ENCODE assay signal across 9 cellular contexts in the genomic region with DNA sequence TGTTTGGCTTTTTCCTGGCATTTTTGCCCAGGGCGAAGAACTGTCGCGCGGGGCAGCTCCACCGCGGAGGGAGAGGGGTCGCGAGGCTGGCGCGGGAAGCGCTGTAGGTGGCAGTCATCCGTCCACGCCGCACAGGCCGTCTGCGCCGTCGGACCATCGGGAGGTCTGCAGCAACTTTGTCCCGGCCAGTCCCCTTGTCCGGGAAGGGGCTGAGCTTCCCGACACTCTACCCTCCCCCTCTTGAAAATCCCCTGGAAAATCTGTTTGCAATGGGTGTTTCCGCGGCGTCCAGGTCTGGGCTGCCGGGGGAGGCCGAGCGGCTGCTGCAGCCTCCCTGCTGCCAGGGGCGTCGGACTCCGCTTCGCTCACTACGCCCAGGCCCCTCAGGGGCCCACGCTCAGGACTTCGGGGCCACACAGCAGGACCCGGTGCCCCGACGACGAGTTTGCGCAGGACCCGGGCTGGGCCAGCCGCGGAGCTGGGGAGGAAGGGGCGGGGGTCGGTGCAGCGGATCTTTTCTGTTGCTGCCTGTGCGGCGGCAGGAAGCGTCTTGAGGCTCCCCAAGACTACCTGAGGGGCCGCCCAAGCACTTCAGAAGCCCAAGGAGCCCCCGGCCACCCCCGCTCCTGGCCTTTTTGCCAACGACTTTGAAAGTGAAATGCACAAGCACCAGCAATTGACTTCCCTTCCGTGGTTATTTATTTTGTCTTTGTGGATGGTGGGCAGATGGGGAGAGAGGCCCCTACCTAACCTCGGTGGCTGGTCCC. TPM values are rescaled to one million over a fixed set of nuclear protein-coding genes. Genes with fewer than 3 reads are reported as not detected.
DNase-seq lines count a peak whose midpoint lies in the region; ATAC-seq and TF ChIP-seq lines count a peak whose summit lies in the region.
"Had no signal": no experiment of that assay in that cellular context is flagged by ENCODE, and none has a peak within 500 bp of the region (broad histone marks: within the 10 kb centered on the region; RNA-seq: fewer than 3 reads in every experiment).

No MANE protein-coding gene starts in this region.

- H3K9me2 ChIP-seq in SK-N-SH, result no peaks in the 10 kb centered on the region

- no peak overlapping the region for H3K4me3 ChIP-seq in SK-N-SH (ENCODE audit: low read depth in 2 of 2, low read length in 1 of 2)
- peak overlapping the region; percentile 17 to 23 for H3K4me3 ChIP-seq in Panc1 (ENCODE audit: low read depth in 2 of 2, low read length in 2 of 2)
- no peak overlapping the region for H3K4me3 ChIP-seq in smooth muscle cell
- H3K4me3 ChIP-seq in transverse colon, result no peak overlapping the region

- H3K27ac ChIP-seq in SK-N-SH (ENCODE audit: low read depth in 2 of 2, low read length in 1 of 2), result no peak overlapping the region
- peak overlapping the region; percentile 59 for H3K27ac ChIP-seq in Panc1 (ENCODE audit: low read length)
- H3K27ac ChIP-seq in smooth muscle cell (ENCODE audit: low read depth), result no peak overlapping the region
- H3K27ac ChIP-seq in transverse colon, result no peak overlapping the region

- H3K9ac ChIP-seq in SK-N-SH (no peak overlapping the region), smooth muscle cell (ENCODE audit: low read depth) (no peak overlapping the region)

- peaks cover 0 to 5% of the 10 kb centered on the region in 2 experiments for H3K36me3 ChIP-seq in SK-N-SH (replicated peaks in 1 of 2; ENCODE audit: control insufficient read depth in 1 of 2, insufficient read depth in 2 of 2, low read length in 1 of 2)
- H3K36me3 ChIP-seq in Panc1 (ENCODE audit: control insufficient read depth, insufficient read depth, low read length), result peaks cover 7% of the 10 kb centered on the region; the same call in 1 of the 2 replicates
- H3K36me3 ChIP-seq in smooth muscle cell (ENCODE audit: low read depth), result no peaks in the 10 kb centered on the region
- H3K36me3 ChIP-seq in transverse colon, result no peaks in the 10 kb centered on the region

- 18% methylated on average over 41 of the region's 55 CpGs for WGBS in SK-N-SH (ENCODE audit: low lambda C conversion rate)
- WGBS in smooth muscle cell (ENCODE audit: low lambda C conversion rate), result 4% methylated on average over 47 of the region's 55 CpGs
- 2% methylated on average over 36 of the region's 55 CpGs; no CpG with 5 or more reads in 1 of the 2 donors for WGBS in transverse colon (ENCODE audit: low coverage in 1 of 2), 2 donors

- intact Hi-C loops in Panc1 (cut with micrococcal nuclease; ENCODE audit: unreplicated experiment), result loop anchor here (10.0 kb wide), 1 partner anchor 73 kb away; no protein-coding TSS in a partner anchor
- intact Hi-C loops in transverse colon (cut with DNase I; ENCODE audit: low total_unique reads), result loop anchor here (5.0 kb wide), 1 partner anchor 44 kb away; a partner anchor contains a TSS

- POLR2A ChIA-PET in SK-N-SH (lab: Yijun Ruan, JAX) (interaction anchor here (1.6 to 6.1 kb wide), 3 partner anchors 30 to 63 kb away, joined by 5 to 93 read pairs (median 8); a partner anchor contains a TSS), Panc1 (lab: Charles Lee) (interaction anchor here (0.6 to 1.0 kb wide), 2 partner anchors 147 to 1488 kb away, joined by 3 to 6 read pairs; no protein-coding TSS in a partner anchor)

- TF ChIP-seq EP300 in SK-N-SH (IDR thresholded peaks at IDR 0.05; ENCODE audit: borderline replicate concordance in 1 of 2, low read depth in 1 of 2, low read length in 1 of 2), result no peak
- TF ChIP-seq EP300 in transverse colon (IDR thresholded peaks at IDR 0.05; ENCODE audit: low read depth), result no peak

- CTCF ChIA-PET in SK-N-SH (lab: Yijun Ruan, JAX), result interaction anchor here (1.0 to 13.1 kb wide), 31 partner anchors 8 to 901 kb away, joined by 3 to 274 read pairs (median 8); a partner anchor contains a TSS
- CTCF ChIA-PET in Panc1 (lab: Charles Lee), result interaction anchor here (0.5 to 1.9 kb wide), 3 partner anchors 8 to 41 kb away, joined by 3 to 4 read pairs (median 3); no protein-coding TSS in a partner anchor

- H4K20me1 ChIP-seq in SK-N-SH (ENCODE audit: insufficient read depth) (peaks cover 18% of the 10 kb centered on the region), smooth muscle cell (ENCODE audit: low read depth) (peaks cover 20% of the 10 kb centered on the region)

- H2AFZ ChIP-seq in SK-N-SH (ENCODE audit: low read depth) (no peak overlapping the region), smooth muscle cell (ENCODE audit: low read depth) (no peak overlapping the region)

- H3F3A ChIP-seq in SK-N-SH (replicated peaks; ENCODE audit: insufficient read depth), result peaks cover 42% of the 10 kb centered on the region
- peaks cover 24% of the 10 kb centered on the region for H3F3A ChIP-seq in smooth muscle cell (ENCODE audit: low read depth)

- H3K9me3 Mint-ChIP-seq in effector memory CD8-positive, alpha-beta T cell, result no peaks in the 10 kb centered on the region

- H3K4me2 ChIP-seq in SK-N-SH (no peak overlapping the region), smooth muscle cell (peak overlapping the region; percentile 100)

- no peak for TF ChIP-seq RAD21 in SK-N-SH (IDR thresholded peaks at IDR 0.05; ENCODE audit: low read length)

- no peak for ATAC-seq in SK-N-SH treated with all-trans-retinoic acid at 6 μM for 48 hours
- no peak for ATAC-seq in Panc1
- no peak for ATAC-seq in effector memory CD8-positive, alpha-beta T cell (replicated peaks)

- DNase-seq in SK-N-SH (no peak), Panc1 (ENCODE audit: low read depth, low spot score) (no peak), smooth muscle cell (lab: John Stamatoyannopoulos, UW; ENCODE audit: unreplicated experiment) (no peak), transverse colon (no peak), Ammon's horn (ENCODE audit: low spot score) (no peak), D341Med (ENCODE audit: low spot score) (no peak)
- DNase-seq in effector memory CD8-positive, alpha-beta T cell, result no peak
- DNase-seq: NCI-H526 treated with DMSO at 0.1 percent for 48 hours had no signal

- H3K27me3 Mint-ChIP-seq in effector memory CD8-positive, alpha-beta T cell, result peaks cover 30 to 45% of the 10 kb centered on the region in 2 donors

- H3K36me3 Mint-ChIP-seq in effector memory CD8-positive, alpha-beta T cell (ENCODE audit: insufficient read depth), result peaks cover 38% of the 10 kb centered on the region

- no TSS peak for BruUV-seq in Panc1 (replicated peaks; lab: Mats Ljungman, UMichigan)

- TF ChIP-seq POLR2A in transverse colon (IDR thresholded peaks at IDR 0.05), result no peak

- H3K79me2 ChIP-seq in SK-N-SH (ENCODE audit: insufficient read depth), result peaks cover 18% of the 10 kb centered on the region
- peaks cover 17% of the 10 kb centered on the region for H3K79me2 ChIP-seq in smooth muscle cell (ENCODE audit: low read depth)

- in situ Hi-C loops in Panc1 (cut with HindIII; ENCODE audit: low pct_unique_long_range_greater_than_20kb, low sequenced_read_pairs) (no loop called here), transverse colon (cut with MboI; ENCODE audit: low pct_ligation_motif_present in 1 of 4, low pct_unique_long_range_greater_than_20kb in 1 of 4, low sequenced_read_pairs in 3 of 4) (no loop called here)

- H3K9me3 ChIP-seq in SK-N-SH (no peaks in the 10 kb centered on the region), Panc1 (ENCODE audit: control insufficient read depth, insufficient read depth, low read depth, low read length) (no peaks in the 10 kb centered on the region), smooth muscle cell (replicated peaks; ENCODE audit: low read depth) (no peaks in the 10 kb centered on the region), transverse colon (no peaks in the 10 kb centered on the region)

- H3K27me3 ChIP-seq in SK-N-SH (ENCODE audit: insufficient read depth), result peaks cover 39% of the 10 kb centered on the region
- H3K27me3 ChIP-seq in Panc1 (ENCODE audit: control insufficient read depth, insufficient read depth, low read length), result no peaks in the 10 kb centered on the region
- H3K27me3 ChIP-seq in smooth muscle cell (ENCODE audit: low read depth), result peaks cover 32% of the 10 kb centered on the region
- peaks cover 43% of the 10 kb centered on the region for H3K27me3 ChIP-seq in transverse colon

- peak overlapping the region in 1 of 2 donors; percentile 80 for H3K27ac Mint-ChIP-seq in effector memory CD8-positive, alpha-beta T cell

- H3K4me1 ChIP-seq in SK-N-SH (ENCODE audit: control insufficient read depth in 1 of 2, insufficient read depth in 2 of 2, low read depth in 1 of 2, low read length in 1 of 2), result peaks cover 21 to 65% of the 10 kb centered on the region in 2 experiments
- peaks cover 34% of the 10 kb centered on the region for H3K4me1 ChIP-seq in Panc1 (ENCODE audit: control insufficient read depth, insufficient read depth, low read length)
- H3K4me1 ChIP-seq in smooth muscle cell (ENCODE audit: low read depth), result peaks cover 48% of the 10 kb centered on the region
- H3K4me1 ChIP-seq in transverse colon, result peaks cover 44 to 80% (median 74%) of the 10 kb centered on the region in 4 donors

- peak overlapping the region; percentile 93 to 97 for H3K4me3 Mint-ChIP-seq in effector memory CD8-positive, alpha-beta T cell

- TF ChIP-seq CTCF in SK-N-SH (IDR thresholded peaks at IDR 0.05) (no peak), Panc1 (IDR thresholded peaks at IDR 0.05) (no peak), smooth muscle cell (IDR thresholded peaks at IDR 0.05; ENCODE audit: borderline replicate concordance, insufficient read depth, poor library complexity, severe bottlenecking) (no peak), transverse colon (IDR thresholded peaks at IDR 0.05) (no peak)

- peaks cover 21 to 27% of the 10 kb centered on the region in 2 donors for H3K4me1 Mint-ChIP-seq in effector memory CD8-positive, alpha-beta T cell (ENCODE audit: low read depth in 2 of 2)

TF ChIP-seq in SK-N-SH treated with all-trans-retinoic acid at 6 μM for 48 hours, 23 proteins besides CTCF, POLR2A, EP300 and RAD21 (continues in another document):
- TF ChIP-seq ZNF70 (CRISPR knock-in tag; IDR thresholded peaks at IDR 0.05) (no peak), ARNTL (CRISPR knock-in tag; IDR thresholded peaks at IDR 0.05; ENCODE audit: borderline replicate concordance, low read depth) (no peak), SNAI2 (CRISPR knock-in tag; IDR thresholded peaks at IDR 0.05) (no peak), ZC3H10 (CRISPR knock-in tag; IDR thresholded peaks at IDR 0.05) (no peak)

RNA-seq across cellular contexts. Expression of a gene that starts 2.3 kb away (rescaled TPM):
- polyA plus RNA-seq in SK-N-SH (2012; rRNA removed) (16.6 and 21.9 TPM in 2 replicates), smooth muscle cell (44.6 and 47.2 TPM in 2 replicates)
- polyA plus RNA-seq in SK-N-SH (2012; cell fraction: cytosol; rRNA removed), result 11.0 and 13.2 TPM in 2 replicates
- 23.6 and 29.2 TPM in 2 replicates for polyA plus RNA-seq in SK-N-SH (2012; cell fraction: nucleus; rRNA removed)
- total RNA-seq in Panc1 (2021; ENCODE audit: unreplicated experiment) (48.6 TPM), smooth muscle cell (17.3 and 17.4 TPM in 2 replicates), transverse colon (10 to 100 TPM in 1 of 4 donors, 1 to 10 TPM in 3; 6.6 to 25.1 (median 8.3) TPM)
- 39.2 TPM for polyA plus RNA-seq in Panc1 (2012; ENCODE audit: insufficient read length)

RNA-seq across cellular contexts. Expression of a gene that starts 44.7 kb away (rescaled TPM):
- 2.1 and 2.9 TPM in 2 replicates for polyA plus RNA-seq in SK-N-SH (2012; rRNA removed)
- polyA plus RNA-seq in SK-N-SH (2012; cell fraction: cytosol; rRNA removed), result 2.0 and 2.8 TPM in 2 replicates
- 6.1 and 6.5 TPM in 2 replicates for polyA plus RNA-seq in SK-N-SH (2012; cell fraction: nucleus; rRNA removed)
- total RNA-seq in Panc1 (2021; ENCODE audit: unreplicated experiment), result 15.3 TPM
- polyA plus RNA-seq in Panc1 (2012; ENCODE audit: insufficient read length), result 17.3 TPM
- total RNA-seq in smooth muscle cell, result 1.9 and 2.6 TPM in 2 replicates
- 4.3 and 9.0 TPM in 2 replicates for polyA plus RNA-seq in smooth muscle cell
- total RNA-seq in transverse colon, result 1 to 10 TPM; 1.5 to 4.4 (median 3.1) TPM

Comparison
In these comparisons a context has a peak if more than half of its experiments do, and no peak if none do; other contexts are left out.
1. H3K4me3 ChIP-seq: peak in Panc1 (2 of 2); none in SK-N-SH (0 of 2), smooth muscle cell (single experiment) and transverse colon (0 of 4).